Comparison of ENCODE assay signal across 1 cellular context in the genomic region with DNA sequence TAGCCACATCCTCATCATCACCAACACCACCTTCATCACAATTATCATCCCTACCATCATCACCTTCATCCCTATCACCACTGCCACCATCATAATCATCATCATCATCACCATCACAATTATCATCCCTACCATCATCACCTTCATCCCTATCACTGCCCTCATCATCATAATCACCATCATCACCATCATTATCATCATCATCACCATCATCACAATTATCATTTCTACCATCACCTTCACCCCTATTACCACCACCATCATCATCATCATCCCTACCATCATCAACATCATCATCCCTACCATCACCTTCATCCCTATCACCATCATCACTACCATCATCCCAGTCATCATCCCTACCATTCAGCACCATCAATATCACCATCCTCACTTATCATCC.
TF ChIP-seq lines count a peak whose summit lies in the region.

No MANE protein-coding gene starts in this region.

TF ChIP-seq in K562, 482 proteins besides CTCF, POLR2A, EP300 and RAD21 (continued from another document):
- TF ChIP-seq, protein P1, sequence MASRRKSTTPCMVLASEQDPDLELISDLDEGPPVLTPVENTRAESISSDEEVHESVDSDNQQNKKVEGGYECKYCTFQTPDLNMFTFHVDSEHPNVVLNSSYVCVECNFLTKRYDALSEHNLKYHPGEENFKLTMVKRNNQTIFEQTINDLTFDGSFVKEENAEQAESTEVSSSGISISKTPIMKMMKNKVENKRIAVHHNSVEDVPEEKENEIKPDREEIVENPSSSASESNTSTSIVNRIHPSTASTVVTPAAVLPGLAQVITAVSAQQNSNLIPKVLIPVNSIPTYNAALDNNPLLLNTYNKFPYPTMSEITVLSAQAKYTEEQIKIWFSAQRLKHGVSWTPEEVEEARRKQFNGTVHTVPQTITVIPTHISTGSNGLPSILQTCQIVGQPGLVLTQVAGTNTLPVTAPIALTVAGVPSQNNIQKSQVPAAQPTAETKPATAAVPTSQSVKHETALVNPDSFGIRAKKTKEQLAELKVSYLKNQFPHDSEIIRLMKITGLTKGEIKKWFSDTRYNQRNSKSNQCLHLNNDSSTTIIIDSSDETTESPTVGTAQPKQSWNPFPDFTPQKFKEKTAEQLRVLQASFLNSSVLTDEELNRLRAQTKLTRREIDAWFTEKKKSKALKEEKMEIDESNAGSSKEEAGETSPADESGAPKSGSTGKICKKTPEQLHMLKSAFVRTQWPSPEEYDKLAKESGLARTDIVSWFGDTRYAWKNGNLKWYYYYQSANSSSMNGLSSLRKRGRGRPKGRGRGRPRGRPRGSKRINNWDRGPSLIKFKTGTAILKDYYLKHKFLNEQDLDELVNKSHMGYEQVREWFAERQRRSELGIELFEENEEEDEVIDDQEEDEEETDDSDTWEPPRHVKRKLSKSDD (conservative IDR thresholded peaks at IDR 0.05; ENCODE audit: low read length): no peak
- peak in 1 of 2 experiments; percentile 18; a peak in 1 of 4 replicates for TF ChIP-seq HDAC1 (IDR thresholded peaks at IDR 0.05)
- no peak for TF ChIP-seq ZNF121 (CRISPR knock-in tag; conservative IDR thresholded peaks at IDR 0.05)
- TF ChIP-seq POLR2G (IDR thresholded peaks at IDR 0.05; ENCODE audit: low read depth, low read length): no peak
- no peak for TF ChIP-seq KAT7 (CRISPR knock-in tag; IDR thresholded peaks at IDR 0.05; ENCODE audit: borderline replicate concordance)
- TF ChIP-seq ZNF408 (CRISPR knock-in tag; IDR thresholded peaks at IDR 0.05; ENCODE audit: low read depth): no peak
TF ChIP-seq in K562: peak in this region for 2.
